ENCODE assay signal across 34 cellular contexts in the genomic region with DNA sequence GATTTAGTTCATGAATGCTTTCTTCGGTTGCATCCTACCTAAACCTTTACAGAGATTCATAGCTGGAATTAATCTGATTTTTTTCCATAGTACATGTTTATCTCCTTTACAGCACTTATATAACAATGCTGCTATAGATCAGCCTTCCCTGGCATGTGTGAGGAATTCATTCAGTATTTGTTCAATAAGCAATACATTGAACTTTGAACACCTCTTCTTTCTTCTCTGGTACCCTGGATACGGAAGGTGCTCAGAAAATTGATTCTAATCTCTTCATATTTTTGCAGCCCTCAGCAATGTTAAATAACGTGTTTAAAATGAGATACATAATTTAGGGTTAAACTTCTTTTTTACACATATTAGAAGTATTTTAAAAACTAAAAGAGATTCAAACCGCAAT.
"Had no signal": no experiment of that assay in that cellular context is flagged by ENCODE, and none has a peak within 500 bp of the region (broad histone marks: within the 10 kb centered on the region; RNA-seq: fewer than 3 reads in every experiment).

No MANE protein-coding gene starts in this region.

- H3K36me3 ChIP-seq: adrenal gland, ascending aorta, brain microvascular endothelial cell, breast epithelium, cardiac muscle cell had no signal

- H3K27me3 ChIP-seq: adrenal gland, ascending aorta, body of pancreas, brain microvascular endothelial cell, breast epithelium, cardiac muscle cell had no signal

- H3K9me3 ChIP-seq: adrenal gland, ascending aorta, body of pancreas, breast epithelium had no signal

- ATAC-seq: activated naive CD4-positive, alpha-beta T cell treated with anti-CD3 and anti-CD28 coated beads, Interleukin-2, amount 50 U/mL, for 72 hours; activated naive CD8-positive, alpha-beta T cell treated with anti-CD3 and anti-CD28 coated beads, Interleukin-2, amount 50 U/mL, for 24 hours; activated T-cell treated with anti-CD3 and anti-CD28 coated beads, Interleukin-2, amount 50 U/mL, for 4 hours; activated T-cell treated with anti-CD3 and anti-CD28 coated beads, Interleukin-2, amount 50 U/mL, for 72 hours; activated T-helper 17 cell treated with anti-CD3 and anti-CD28 coated beads, Interleukin-2, amount 50 U/mL, for 72 hours; body of pancreas had no signal

- H3K4me3 ChIP-seq: adrenal gland, ascending aorta, body of pancreas, breast epithelium, cardiac muscle cell had no signal

- H3K4me1 ChIP-seq: adrenal gland, ascending aorta, body of pancreas, breast epithelium had no signal

- DNase-seq: activated effector memory CD4-positive, alpha-beta T cell treated with anti-CD3 and anti-CD28 coated beads, Interleukin-2, amount 50 U/mL, for 16 hours; activated effector memory CD4-positive, alpha-beta T cell treated with Interleukin-2 at 50 U/mL for 16 hours; activated gamma-delta T cell; activated gamma-delta T cell treated with Interleukin-2 at 50 U/mL for 16 hours; activated naive CD4-positive, alpha-beta T cell; activated naive CD4-positive, alpha-beta T cell treated with anti-CD3 and anti-CD28 coated beads for 36 hours; activated naive CD4-positive, alpha-beta T cell treated with anti-CD3 and anti-CD28 coated beads, Interleukin-2, amount 10 ng/mL, durations not matched to agents 7 days and 5 days; activated naive CD4-positive, alpha-beta T cell treated with anti-CD3 and anti-CD28 coated beads, Interleukin-2, amount 50 U/mL, for 16 hours; activated naive CD4-positive, alpha-beta T cell treated with Interleukin-2 at 50 U/mL for 16 hours; activated naive CD8-positive, alpha-beta T cell treated with anti-CD3 and anti-CD28 coated beads for 36 hours; activated naive CD8-positive, alpha-beta T cell treated with anti-CD3 and anti-CD28 coated beads, Interleukin-2, amount 10 ng/mL, durations not matched to agents 7 days and 5 days; activated naive CD8-positive, alpha-beta T cell treated with anti-CD3 and anti-CD28 coated beads, Interleukin-2, amount 50 U/mL, for 24 hours; activated T-cell treated with anti-CD3 and anti-CD28 coated beads, Interleukin-2, amount 50 U/mL, for 1 hour; activated T-cell treated with anti-CD3 and anti-CD28 coated beads, Interleukin-2, amount 50 U/mL, for 24 hours; activated T-cell treated with anti-CD3 and anti-CD28 coated beads, Interleukin-2, amount 50 U/mL, for 4 hours; activated T-cell treated with anti-CD3 and anti-CD28 coated beads, Interleukin-2, amount 50 U/mL, for 48 hours; activated T-cell treated with anti-CD3 and anti-CD28 coated beads, Interleukin-2, amount 50 U/mL, for 72 hours; adrenal gland; amniotic stem cell; amygdala; anterior cingulate cortex; aorta; body of pancreas; brain microvascular endothelial cell; caudate nucleus; central memory CD4-positive, alpha-beta T cell; cerebellar nuclear complex had no signal

- H3K27ac ChIP-seq: adrenal gland, ascending aorta, body of pancreas, brain microvascular endothelial cell, breast epithelium, cardiac muscle cell had no signal

- FAIRE-seq: astrocyte, bronchial epithelial cell had no signal
